Comparison of ENCODE assay signal across 20 cellular contexts in genomic region chr11:78261869-78262637, GRCh38.
"Had no signal": no experiment of that assay in that cellular context is flagged by ENCODE, and none has a peak within 500 bp of the region (broad histone marks: within the 10 kb centered on the region; RNA-seq: fewer than 3 reads in every experiment).

No MANE protein-coding gene starts in this region.

- H3K27me3 ChIP-seq: colonic mucosa, left lung, pancreas, sigmoid colon, spleen, upper lobe of right lung had no signal

- H3K27ac ChIP-seq: colonic mucosa, foreskin keratinocyte, left lung, pancreas, sigmoid colon, upper lobe of right lung had no signal

- H3K4me1 Mint-ChIP-seq: activated naive CD4-positive, alpha-beta T cell treated with anti-CD3 and anti-CD28 coated beads, Interleukin-2, amount 10 ng/mL, durations not matched to agents 7 days and 5 days; activated naive CD8-positive, alpha-beta T cell treated with anti-CD3 and anti-CD28 coated beads, Interleukin-2, amount 50 U/mL, for 24 hours; central memory CD8-positive, alpha-beta T cell; stimulated activated memory B cell treated with anti-CD40 and anti-IgM and Interleukin-4, amounts not matched to agents 10 μg/mL and 1 μg/mL and 100 μg/mL, for 72 hours had no signal

- H3K36me3 ChIP-seq: colonic mucosa, left lung, pancreas, sigmoid colon, spleen, upper lobe of right lung had no signal

- ATAC-seq: activated CD4-positive, CD25-positive, alpha-beta regulatory T cell treated with anti-CD3 and anti-CD28 coated beads, Interleukin-2, amount 50 U/mL, for 24 hours; activated CD8-positive, alpha-beta T cell treated with anti-CD3 and anti-CD28 coated beads, Interleukin-2, amount 10 ng/mL, durations not matched to agents 7 days and 5 days; activated naive CD8-positive, alpha-beta T cell treated with anti-CD3 and anti-CD28 coated beads, Interleukin-2, amount 50 U/mL, for 24 hours; foreskin keratinocyte; left lung; naive thymus-derived CD4-positive, alpha-beta T cell; pancreas; stimulated activated memory B cell treated with anti-CD40 and anti-IgM and Interleukin-4, amounts not matched to agents 10 μg/mL and 1 μg/mL and 100 μg/mL, for 72 hours; T-cell; upper lobe of right lung had no signal

- H3K9me3 Mint-ChIP-seq: activated CD4-positive, alpha-beta T cell treated with anti-CD3 and anti-CD28 coated beads, Interleukin-2, amount 10 ng/mL, durations not matched to agents 7 days and 5 days; activated naive CD4-positive, alpha-beta T cell treated with anti-CD3 and anti-CD28 coated beads, Interleukin-2, amount 10 ng/mL, durations not matched to agents 7 days and 5 days; activated naive CD8-positive, alpha-beta T cell treated with anti-CD3 and anti-CD28 coated beads, Interleukin-2, amount 50 U/mL, for 24 hours; activated T-cell treated with anti-CD3 and anti-CD28 coated beads, Interleukin-2, amount 50 U/mL, for 24 hours; brain; central memory CD8-positive, alpha-beta T cell; naive thymus-derived CD4-positive, alpha-beta T cell; stimulated activated memory B cell treated with anti-CD40 and anti-IgM and Interleukin-4, amounts not matched to agents 10 μg/mL and 1 μg/mL and 100 μg/mL, for 72 hours; T-cell had no signal

- H3K4me3 ChIP-seq: colonic mucosa, left lung, pancreas, sigmoid colon, spleen, upper lobe of right lung had no signal

- H3K9me3 ChIP-seq: colonic mucosa, left lung, pancreas, sigmoid colon, spleen, upper lobe of right lung had no signal

- H3K27ac Mint-ChIP-seq: activated CD4-positive, alpha-beta T cell treated with anti-CD3 and anti-CD28 coated beads, Interleukin-2, amount 10 ng/mL, durations not matched to agents 7 days and 5 days; activated CD8-positive, alpha-beta T cell treated with anti-CD3 and anti-CD28 coated beads, Interleukin-2, amount 10 ng/mL, durations not matched to agents 7 days and 5 days; activated naive CD4-positive, alpha-beta T cell treated with anti-CD3 and anti-CD28 coated beads, Interleukin-2, amount 10 ng/mL, durations not matched to agents 7 days and 5 days; activated naive CD8-positive, alpha-beta T cell treated with anti-CD3 and anti-CD28 coated beads, Interleukin-2, amount 50 U/mL, for 24 hours; activated T-cell treated with anti-CD3 and anti-CD28 coated beads, Interleukin-2, amount 50 U/mL, for 24 hours; naive thymus-derived CD4-positive, alpha-beta T cell; stimulated activated memory B cell treated with anti-CD40 and anti-IgM and Interleukin-4, amounts not matched to agents 10 μg/mL and 1 μg/mL and 100 μg/mL, for 72 hours; T-cell had no signal

- H3K36me3 Mint-ChIP-seq: activated naive CD4-positive, alpha-beta T cell treated with anti-CD3 and anti-CD28 coated beads, Interleukin-2, amount 10 ng/mL, durations not matched to agents 7 days and 5 days; stimulated activated memory B cell treated with anti-CD40 and anti-IgM and Interleukin-4, amounts not matched to agents 10 μg/mL and 1 μg/mL and 100 μg/mL, for 72 hours; T-cell had no signal

- H3K27me3 Mint-ChIP-seq: activated CD4-positive, alpha-beta T cell treated with anti-CD3 and anti-CD28 coated beads, Interleukin-2, amount 10 ng/mL, durations not matched to agents 7 days and 5 days; activated naive CD4-positive, alpha-beta T cell treated with anti-CD3 and anti-CD28 coated beads, Interleukin-2, amount 10 ng/mL, durations not matched to agents 7 days and 5 days; activated naive CD8-positive, alpha-beta T cell treated with anti-CD3 and anti-CD28 coated beads, Interleukin-2, amount 50 U/mL, for 24 hours; activated T-cell treated with anti-CD3 and anti-CD28 coated beads, Interleukin-2, amount 50 U/mL, for 24 hours; brain; naive thymus-derived CD4-positive, alpha-beta T cell; stimulated activated memory B cell treated with anti-CD40 and anti-IgM and Interleukin-4, amounts not matched to agents 10 μg/mL and 1 μg/mL and 100 μg/mL, for 72 hours had no signal

- H3K4me3 Mint-ChIP-seq: activated CD4-positive, alpha-beta T cell treated with anti-CD3 and anti-CD28 coated beads, Interleukin-2, amount 10 ng/mL, durations not matched to agents 7 days and 5 days; activated CD8-positive, alpha-beta T cell treated with anti-CD3 and anti-CD28 coated beads, Interleukin-2, amount 10 ng/mL, durations not matched to agents 7 days and 5 days; activated naive CD4-positive, alpha-beta T cell treated with anti-CD3 and anti-CD28 coated beads, Interleukin-2, amount 10 ng/mL, durations not matched to agents 7 days and 5 days; activated naive CD8-positive, alpha-beta T cell treated with anti-CD3 and anti-CD28 coated beads, Interleukin-2, amount 50 U/mL, for 24 hours; activated T-cell treated with anti-CD3 and anti-CD28 coated beads, Interleukin-2, amount 50 U/mL, for 24 hours; brain; central memory CD8-positive, alpha-beta T cell; naive thymus-derived CD4-positive, alpha-beta T cell; stimulated activated memory B cell treated with anti-CD40 and anti-IgM and Interleukin-4, amounts not matched to agents 10 μg/mL and 1 μg/mL and 100 μg/mL, for 72 hours; T-cell had no signal

- DNase-seq: activated CD4-positive, alpha-beta T cell treated with anti-CD3 and anti-CD28 coated beads, Interleukin-2, amount 10 ng/mL, durations not matched to agents 7 days and 5 days; activated CD8-positive, alpha-beta T cell treated with anti-CD3 and anti-CD28 coated beads, Interleukin-2, amount 10 ng/mL, durations not matched to agents 7 days and 5 days; activated naive CD4-positive, alpha-beta T cell treated with anti-CD3 and anti-CD28 coated beads, Interleukin-2, amount 10 ng/mL, durations not matched to agents 7 days and 5 days; activated naive CD8-positive, alpha-beta T cell treated with anti-CD3 and anti-CD28 coated beads, Interleukin-2, amount 50 U/mL, for 24 hours; activated T-cell treated with anti-CD3 and anti-CD28 coated beads, Interleukin-2, amount 50 U/mL, for 24 hours; anterior cingulate cortex; colonic mucosa; foreskin keratinocyte; left lung; naive thymus-derived CD4-positive, alpha-beta T cell; pancreas; sigmoid colon; spleen; stimulated activated CD4-positive, alpha-beta T cell treated with anti-CD3 and anti-CD28 coated beads, Interleukin-4, amount 100 ng/mL, for 4 hours; T-cell; upper lobe of right lung had no signal

- H3K4me1 ChIP-seq: colonic mucosa, foreskin keratinocyte, sigmoid colon had no signal
